ENCODE assay signal across 1 cellular context in the genomic region with DNA sequence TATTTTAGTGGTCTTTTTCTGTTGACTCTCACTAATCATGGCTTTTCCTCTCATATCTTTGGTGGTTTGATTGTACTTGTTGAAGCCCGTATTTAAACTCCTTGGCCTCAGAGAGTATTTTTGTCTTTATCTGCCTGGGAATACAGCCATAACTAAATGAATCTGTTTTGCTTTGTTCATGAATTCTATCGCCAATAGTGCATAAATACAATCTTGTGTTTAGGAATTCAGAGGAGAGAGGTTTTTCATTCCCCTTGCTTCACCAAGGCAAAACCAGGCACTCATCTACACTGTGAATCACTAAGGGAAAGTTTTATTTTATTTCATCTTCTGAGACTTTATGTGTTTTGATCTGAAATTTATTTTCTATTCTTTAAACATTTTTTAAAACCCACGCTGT.
TF ChIP-seq lines count a peak whose summit lies in the region.

No MANE protein-coding gene starts in this region.

TF ChIP-seq in IMR-90, 13 proteins besides CTCF, POLR2A, EP300 and RAD21 (continued from another document):
- no peak for TF ChIP-seq MAFK (IDR thresholded peaks at IDR 0.05; ENCODE audit: low read depth, low read length)
- no peak for TF ChIP-seq USF2 (IDR thresholded peaks at IDR 0.05; ENCODE audit: low read depth, low read length)
